18 cellular contexts compared by ENCODE assay signal in the genomic region with DNA sequence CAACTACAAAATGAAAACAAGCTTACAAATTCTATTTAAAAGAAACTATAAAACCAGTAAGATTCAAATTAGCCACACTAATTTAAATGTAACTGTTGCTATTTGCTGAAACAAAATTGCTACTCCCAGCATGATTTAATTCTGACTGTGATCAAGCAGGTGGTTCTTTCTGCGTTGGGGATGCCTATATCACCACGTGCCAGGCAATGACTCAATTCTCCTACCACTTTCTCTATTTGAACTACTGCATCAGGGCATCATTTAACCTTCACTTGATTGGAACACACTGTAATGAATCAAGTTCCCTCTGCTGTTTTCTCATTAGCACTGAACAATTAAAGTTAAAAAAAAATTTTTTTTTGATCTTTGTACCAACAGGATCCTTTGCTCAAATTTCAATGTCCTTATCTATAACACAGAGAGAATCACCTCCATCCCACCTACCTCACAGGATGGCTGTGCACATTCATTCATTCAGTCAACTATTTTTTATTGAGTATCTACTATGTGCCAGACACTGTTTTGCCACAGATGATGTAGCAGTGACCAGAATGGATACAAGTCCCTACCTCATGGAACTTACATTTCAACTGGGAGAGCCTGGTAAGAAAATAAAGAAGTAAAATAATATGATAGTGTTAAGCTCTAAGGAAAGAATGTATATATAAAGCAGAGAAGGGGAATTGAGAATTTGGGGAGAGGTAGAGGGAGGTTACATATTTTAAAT. TPM values are rescaled to one million over a fixed set of nuclear protein-coding genes. Genes with fewer than 3 reads are reported as not detected.
A peak's percentile ranks its signal among the peaks of the same experiment; 100 is the strongest.
DNase-seq lines count a peak whose midpoint lies in the region; ATAC-seq and TF ChIP-seq lines count a peak whose summit lies in the region.
"Had no signal": no experiment of that assay in that cellular context is flagged by ENCODE, and none has a peak within 500 bp of the region (broad histone marks: within the 10 kb centered on the region; RNA-seq: fewer than 3 reads in every experiment).

No MANE protein-coding gene starts in this region.

- CTCF ChIA-PET in activated CD8-positive, alpha-beta T cell treated with anti-CD3 and anti-CD28 coated beads for 36 hours (lab: Charles Lee): interaction anchor here (0.9 to 4.9 kb wide), 10 partner anchors 9 to 120 kb away, joined by 3 to 29 read pairs (median 4); no protein-coding TSS in a partner anchor
- CTCF ChIA-PET in activated CD8-positive, alpha-beta T cell treated with anti-CD3 and anti-CD28 coated beads, Interleukin-2, amount 10 ng/mL, durations not matched to agents 7 days and 5 days (lab: Charles Lee): interaction anchor here (0.7 to 2.0 kb wide), 7 partner anchors 17 to 143 kb away, joined by 3 to 15 read pairs (median 3); no protein-coding TSS in a partner anchor
- CTCF ChIA-PET in naive thymus-derived CD4-positive, alpha-beta T cell (lab: Charles Lee): interaction anchor here (0.8 to 2.3 kb wide), 3 partner anchors 18 to 76 kb away, joined by 3 to 15 read pairs (median 3); no protein-coding TSS in a partner anchor

- H3K4me3 Mint-ChIP-seq in activated CD8-positive, alpha-beta T cell treated with anti-CD3 and anti-CD28 coated beads for 36 hours: no peak overlapping the region
- H3K4me3 Mint-ChIP-seq in activated CD8-positive, alpha-beta T cell treated with anti-CD3 and anti-CD28 coated beads, Interleukin-2, amount 10 ng/mL, durations not matched to agents 7 days and 5 days: no peak overlapping the region
- no peak overlapping the region for H3K4me3 Mint-ChIP-seq in naive thymus-derived CD4-positive, alpha-beta T cell
- H3K4me3 Mint-ChIP-seq: CD4-positive, alpha-beta memory T cell; GM23338 had no signal

- intact Hi-C loops in activated CD8-positive, alpha-beta T cell treated with anti-CD3 and anti-CD28 coated beads for 36 hours (cut with micrococcal nuclease): no loop called here
- intact Hi-C loops in naive thymus-derived CD4-positive, alpha-beta T cell (cut with micrococcal nuclease): no loop called here

- H4K20me1 ChIP-seq in hepatocyte (ENCODE audit: insufficient read depth, poor library complexity, severe bottlenecking): no peaks in the 10 kb centered on the region

- no peak for TF ChIP-seq CTCF in activated CD8-positive, alpha-beta T cell treated with anti-CD3 and anti-CD28 coated beads for 36 hours (IDR thresholded peaks at IDR 0.05)
- TF ChIP-seq CTCF in RWPE2 (IDR thresholded peaks at IDR 0.05; ENCODE audit: poor library complexity, severe bottlenecking) (no peak), gastroesophageal sphincter (IDR thresholded peaks at IDR 0.05) (no peak), hepatocyte (IDR thresholded peaks at IDR 0.05; ENCODE audit: poor library complexity) (no peak)

- POLR2A ChIA-PET in activated CD8-positive, alpha-beta T cell treated with anti-CD3 and anti-CD28 coated beads for 36 hours (lab: Charles Lee): interaction anchor here (0.7 to 1.0 kb wide), 4 partner anchors 9 to 191 kb away, joined by 3 read pairs; no protein-coding TSS in a partner anchor
- POLR2A ChIA-PET in activated CD8-positive, alpha-beta T cell treated with anti-CD3 and anti-CD28 coated beads, Interleukin-2, amount 10 ng/mL, durations not matched to agents 7 days and 5 days (lab: Charles Lee): no interaction called here
- POLR2A ChIA-PET in naive thymus-derived CD4-positive, alpha-beta T cell (lab: Charles Lee): interaction anchor here (0.5 to 1.4 kb wide), 4 partner anchors 13 to 46 kb away, joined by 3 to 4 read pairs (median 4); no protein-coding TSS in a partner anchor

- no peaks in the 10 kb centered on the region for H3K27me3 Mint-ChIP-seq in activated CD8-positive, alpha-beta T cell treated with anti-CD3 and anti-CD28 coated beads for 36 hours
- peaks cover 11% of the 10 kb centered on the region for H3K27me3 Mint-ChIP-seq in activated CD8-positive, alpha-beta T cell treated with anti-CD3 and anti-CD28 coated beads, Interleukin-2, amount 10 ng/mL, durations not matched to agents 7 days and 5 days (ENCODE audit: low read depth)
- peaks cover 0 to 19% (median 0%) of the 10 kb centered on the region in 5 donors for H3K27me3 Mint-ChIP-seq in naive thymus-derived CD4-positive, alpha-beta T cell
- H3K27me3 Mint-ChIP-seq: CD4-positive, alpha-beta memory T cell had no signal

- H3K9me3 ChIP-seq in RWPE2 (ENCODE audit: severe bottlenecking) (no peaks in the 10 kb centered on the region), gastroesophageal sphincter (no peaks in the 10 kb centered on the region), hepatocyte (ENCODE audit: low read depth) (no peaks in the 10 kb centered on the region)
- no peaks in the 10 kb centered on the region for H3K9me3 ChIP-seq in naive thymus-derived CD4-positive, alpha-beta T cell (ENCODE audit: control insufficient read depth in 2 of 3, low read length in 3 of 3)
- H3K9me3 ChIP-seq: adrenal gland, neutrophil, spleen, stomach had no signal

- H3K4me2 ChIP-seq in hepatocyte: no peak overlapping the region
- H3K4me2 ChIP-seq: GM23338 had no signal

- no peak for TF ChIP-seq EP300 in gastroesophageal sphincter (IDR thresholded peaks at IDR 0.05)

- H3K27ac ChIP-seq in RWPE2 (ENCODE audit: poor library complexity, severe bottlenecking): no peak overlapping the region
- no peak overlapping the region for H3K27ac ChIP-seq in naive thymus-derived CD4-positive, alpha-beta T cell (ENCODE audit: low read depth, low read length)
- no peak overlapping the region for H3K27ac ChIP-seq in gastroesophageal sphincter
- no peak overlapping the region for H3K27ac ChIP-seq in hepatocyte
- H3K27ac ChIP-seq: neutrophil, spleen, stomach had no signal

- H3K36me3 Mint-ChIP-seq in activated CD8-positive, alpha-beta T cell treated with anti-CD3 and anti-CD28 coated beads for 36 hours (ENCODE audit: low read depth): no peaks in the 10 kb centered on the region
- no peaks in the 10 kb centered on the region for H3K36me3 Mint-ChIP-seq in activated CD8-positive, alpha-beta T cell treated with anti-CD3 and anti-CD28 coated beads, Interleukin-2, amount 10 ng/mL, durations not matched to agents 7 days and 5 days (ENCODE audit: low read depth)
- no peaks in the 10 kb centered on the region for H3K36me3 Mint-ChIP-seq in naive thymus-derived CD4-positive, alpha-beta T cell
- H3K36me3 Mint-ChIP-seq: CD4-positive, alpha-beta memory T cell had no signal

- no peak overlapping the region for H3K4me3 ChIP-seq in RWPE2 (ENCODE audit: severe bottlenecking)
- H3K4me3 ChIP-seq in naive thymus-derived CD4-positive, alpha-beta T cell (ENCODE audit: low read length): no peak overlapping the region
- H3K4me3 ChIP-seq in gastroesophageal sphincter: no peak overlapping the region
- no peak overlapping the region for H3K4me3 ChIP-seq in hepatocyte
- H3K4me3 ChIP-seq: adrenal gland, GM23338, spleen, stomach had no signal

- H3K4me1 ChIP-seq in RWPE2 (ENCODE audit: insufficient read depth, poor library complexity, severe bottlenecking) (peaks cover 7% of the 10 kb centered on the region), gastroesophageal sphincter (peaks cover 0 to 12% (median 0%) of the 10 kb centered on the region in 3 donors), hepatocyte (ENCODE audit: insufficient read depth) (no peaks in the 10 kb centered on the region)
- no peaks in the 10 kb centered on the region for H3K4me1 ChIP-seq in naive thymus-derived CD4-positive, alpha-beta T cell (ENCODE audit: control insufficient read depth in 2 of 2, insufficient read depth in 2 of 2, low read length in 2 of 2)
- H3K4me1 ChIP-seq: stomach had no signal

- no peaks in the 10 kb centered on the region for H3K9me2 ChIP-seq in hepatocyte (replicated peaks; ENCODE audit: insufficient read depth)

- 58 to 73% methylated on average over 2 of the region's 2 CpGs for WGBS in gastroesophageal sphincter (ENCODE audit: low coverage in 1 of 2), 2 donors
- 79% methylated on average over 2 of the region's 2 CpGs for WGBS in hepatocyte (ENCODE audit: low lambda C conversion rate, missing lambda C conversion rate)

- H3K4me1 Mint-ChIP-seq in activated CD8-positive, alpha-beta T cell treated with anti-CD3 and anti-CD28 coated beads for 36 hours (ENCODE audit: low read depth): peaks cover 28% of the 10 kb centered on the region
- H3K4me1 Mint-ChIP-seq in activated CD8-positive, alpha-beta T cell treated with anti-CD3 and anti-CD28 coated beads, Interleukin-2, amount 10 ng/mL, durations not matched to agents 7 days and 5 days (ENCODE audit: low read depth): peaks cover 23% of the 10 kb centered on the region
- peaks cover 2 to 32% (median 23%) of the 10 kb centered on the region in 7 donors for H3K4me1 Mint-ChIP-seq in naive thymus-derived CD4-positive, alpha-beta T cell

- TF ChIP-seq POLR2A in gastroesophageal sphincter (IDR thresholded peaks at IDR 0.05) (no peak), GM18505 (IDR thresholded peaks at IDR 0.05; ENCODE audit: borderline replicate concordance, extremely low read depth, insufficient read depth, insufficient read length) (no peak)

- H3K9me3 Mint-ChIP-seq in activated CD8-positive, alpha-beta T cell treated with anti-CD3 and anti-CD28 coated beads for 36 hours: no peaks in the 10 kb centered on the region
- H3K9me3 Mint-ChIP-seq in activated CD8-positive, alpha-beta T cell treated with anti-CD3 and anti-CD28 coated beads, Interleukin-2, amount 10 ng/mL, durations not matched to agents 7 days and 5 days (ENCODE audit: insufficient read depth): no peaks in the 10 kb centered on the region
- no peaks in the 10 kb centered on the region for H3K9me3 Mint-ChIP-seq in naive thymus-derived CD4-positive, alpha-beta T cell
- H3K9me3 Mint-ChIP-seq: CD4-positive, alpha-beta memory T cell; GM23338 had no signal

- H3K79me2 ChIP-seq in hepatocyte: no peaks in the 10 kb centered on the region

- no peak overlapping the region for H2AFZ ChIP-seq in hepatocyte
- H2AFZ ChIP-seq: GM23338 had no signal

- H3K36me3 ChIP-seq in RWPE2 (ENCODE audit: low read depth) (no peaks in the 10 kb centered on the region), gastroesophageal sphincter (no peaks in the 10 kb centered on the region), hepatocyte (replicated peaks; ENCODE audit: insufficient read depth, low read depth) (no peaks in the 10 kb centered on the region)
- H3K36me3 ChIP-seq in naive thymus-derived CD4-positive, alpha-beta T cell (ENCODE audit: control insufficient read depth in 2 of 3, insufficient read depth in 3 of 3, low read length in 3 of 3): no peaks in the 10 kb centered on the region
- H3K36me3 ChIP-seq: adrenal gland, neutrophil, spleen, stomach had no signal

- peak; percentile 75 for DNase-seq in activated CD8-positive, alpha-beta T cell treated with anti-CD3 and anti-CD28 coated beads for 36 hours
- DNase-seq in activated CD8-positive, alpha-beta T cell treated with anti-CD3 and anti-CD28 coated beads, Interleukin-2, amount 10 ng/mL, durations not matched to agents 7 days and 5 days: no peak
- DNase-seq in ELR (ENCODE audit: low read depth) (peak; percentile 45), RWPE2 (ENCODE audit: low spot score) (no peak), hepatocyte (ENCODE audit: low spot score) (no peak)
- DNase-seq in naive thymus-derived CD4-positive, alpha-beta T cell: no peak
- DNase-seq: CD4-positive, alpha-beta memory T cell; DMS79; MV-4-11; NCI-H2029 treated with DMSO at 0.1 percent for 48 hours; SHP77; stomach had no signal

- H3K27ac Mint-ChIP-seq in activated CD8-positive, alpha-beta T cell treated with anti-CD3 and anti-CD28 coated beads for 36 hours: peak overlapping the region; percentile 46
- no peak overlapping the region for H3K27ac Mint-ChIP-seq in activated CD8-positive, alpha-beta T cell treated with anti-CD3 and anti-CD28 coated beads, Interleukin-2, amount 10 ng/mL, durations not matched to agents 7 days and 5 days
- peak overlapping the region in 7 of 9 donors; percentile 8 to 67 (median 46) for H3K27ac Mint-ChIP-seq in naive thymus-derived CD4-positive, alpha-beta T cell
- H3K27ac Mint-ChIP-seq: GM23338 had no signal

- H3K27me3 ChIP-seq in RWPE2 (ENCODE audit: insufficient read depth, poor library complexity, severe bottlenecking) (no peaks in the 10 kb centered on the region), gastroesophageal sphincter (no peaks in the 10 kb centered on the region), hepatocyte (no peaks in the 10 kb centered on the region)
- H3K27me3 ChIP-seq in naive thymus-derived CD4-positive, alpha-beta T cell (ENCODE audit: control insufficient read depth in 2 of 2, insufficient read depth in 2 of 2, low read length in 2 of 2): no peaks in the 10 kb centered on the region
- H3K27me3 ChIP-seq: adrenal gland, neutrophil, stomach had no signal

- peak; percentile 98 for ATAC-seq in activated CD8-positive, alpha-beta T cell treated with anti-CD3 and anti-CD28 coated beads for 36 hours
- no peak for ATAC-seq in activated CD8-positive, alpha-beta T cell treated with anti-CD3 and anti-CD28 coated beads, Interleukin-2, amount 10 ng/mL, durations not matched to agents 7 days and 5 days
- ATAC-seq in RWPE2 (ENCODE audit: low read depth) (peak; percentile 50; the same call in 1 of the 3 replicates), gastroesophageal sphincter (no peak), GM18505 (IDR thresholded peaks at IDR 0.05; ENCODE audit: unreplicated experiment) (no peak)
- ATAC-seq in naive thymus-derived CD4-positive, alpha-beta T cell: peak; percentile 54

RNA-seq across cellular contexts. Expression of gene ACTN1, which starts 8.0 kb away (rescaled TPM):
- total RNA-seq in activated CD8-positive, alpha-beta T cell treated with anti-CD3 and anti-CD28 coated beads for 36 hours: 100 to 1,000 TPM; 214 TPM
- total RNA-seq in activated CD8-positive, alpha-beta T cell treated with anti-CD3 and anti-CD28 coated beads, Interleukin-2, amount 10 ng/mL, durations not matched to agents 7 days and 5 days: 10 to 100 TPM; 51.4 to 56.1 TPM
- 100 to 1,000 TPM in 4 of 5 experiments, 10 to 100 TPM in 1; 41.3 to 249 (median 227) TPM for total RNA-seq in naive thymus-derived CD4-positive, alpha-beta T cell
- polyA plus RNA-seq in naive thymus-derived CD4-positive, alpha-beta T cell: 100 to 1,000 TPM; 188 to 390 TPM
- total RNA-seq in gastroesophageal sphincter: 1,000 to 10,000 TPM in 2 of 4 donors, 100 to 1,000 TPM in 2; 776 to 1,910 (median 969) TPM
- total RNA-seq in hepatocyte: 82.2 and 88.0 TPM in 2 replicates
- polyA plus RNA-seq in hepatocyte: 157 and 163 TPM in 2 replicates

Comparison
In these comparisons a context has a peak if more than half of its experiments do, and no peak if none do; other contexts are left out.
1. ATAC-seq: peak in activated CD8-positive, alpha-beta T cell treated with anti-CD3 and anti-CD28 coated beads for 36 hours (single experiment), RWPE2 (single experiment) and naive thymus-derived CD4-positive, alpha-beta T cell (single experiment); none in activated CD8-positive, alpha-beta T cell treated with anti-CD3 and anti-CD28 coated beads, Interleukin-2, amount 10 ng/mL, durations not matched to agents 7 days and 5 days (single experiment), gastroesophageal sphincter (single experiment) and GM18505 (single experiment).
2. DNase-seq: peak in activated CD8-positive, alpha-beta T cell treated with anti-CD3 and anti-CD28 coated beads for 36 hours (single experiment) and ELR (single experiment); none in activated CD8-positive, alpha-beta T cell treated with anti-CD3 and anti-CD28 coated beads, Interleukin-2, amount 10 ng/mL, durations not matched to agents 7 days and 5 days (single experiment), RWPE2 (single experiment), naive thymus-derived CD4-positive, alpha-beta T cell (0 of 9) and hepatocyte (single experiment).